Comparison of ENCODE assay signal across 9 cellular contexts in genomic region chr5:174723315-174723978, GRCh38. TPM values are rescaled to one million over a fixed set of nuclear protein-coding genes. Genes with fewer than 3 reads are reported as not detected.
DNase-seq lines count a peak whose midpoint lies in the region; ATAC-seq and TF ChIP-seq lines count a peak whose summit lies in the region.
"Had no signal": no experiment of that assay in that cellular context is flagged by ENCODE, and none has a peak within 500 bp of the region (broad histone marks: within the 10 kb centered on the region; RNA-seq: fewer than 3 reads in every experiment).

No MANE protein-coding gene starts in this region.

- H3K9me3 ChIP-seq in left ventricle myocardium inferior (replicated peaks), result no peaks in the 10 kb centered on the region
- no peaks in the 10 kb centered on the region for H3K9me3 ChIP-seq in naive thymus-derived CD4-positive, alpha-beta T cell (ENCODE audit: control insufficient read depth in 2 of 3, low read length in 3 of 3)
- H3K9me3 ChIP-seq in aorta (ENCODE audit: control insufficient read depth, low read length), result no peaks in the 10 kb centered on the region

- peaks cover 100% of the 10 kb centered on the region for H3K27me3 ChIP-seq in left ventricle myocardium inferior (ENCODE audit: low read depth)
- H3K27me3 ChIP-seq in naive thymus-derived CD4-positive, alpha-beta T cell (ENCODE audit: control insufficient read depth in 2 of 2, insufficient read depth in 2 of 2, low read length in 2 of 2), result peaks cover 0 to 27% of the 10 kb centered on the region in 2 donors
- peaks cover 0 to 3% of the 10 kb centered on the region in 2 donors for H3K27me3 ChIP-seq in aorta (ENCODE audit: control insufficient read depth in 1 of 2, insufficient read depth in 2 of 2, low read length in 1 of 2)

- CTCF ChIA-PET in naive thymus-derived CD4-positive, alpha-beta T cell (lab: Charles Lee), result no interaction called here

- POLR2A ChIA-PET in naive thymus-derived CD4-positive, alpha-beta T cell (lab: Charles Lee), result no interaction called here

- peaks cover 0 to 14% (median 0%) of the 10 kb centered on the region in 11 donors for H3K9me3 Mint-ChIP-seq in naive thymus-derived CD4-positive, alpha-beta T cell

- peaks cover 0 to 12% (median 3%) of the 10 kb centered on the region in 5 donors for H3K36me3 Mint-ChIP-seq in naive thymus-derived CD4-positive, alpha-beta T cell

- no peak for TF ChIP-seq CTCF in left ventricle myocardium inferior (IDR thresholded peaks at IDR 0.05; ENCODE audit: borderline replicate concordance)
- TF ChIP-seq CTCF in choroid plexus epithelial cell (conservative IDR thresholded peaks at IDR 0.05; ENCODE audit: low read depth, low read length), result no peak

- H3K27ac Mint-ChIP-seq in naive thymus-derived CD4-positive, alpha-beta T cell, result peak overlapping the region in 1 of 9 donors; percentile 79

- H3K27ac ChIP-seq in left ventricle myocardium inferior (replicated peaks) (no peak overlapping the region), aorta (ENCODE audit: low read depth in 1 of 2, low read length in 2 of 2) (no peak overlapping the region)
- H3K27ac ChIP-seq in naive thymus-derived CD4-positive, alpha-beta T cell (ENCODE audit: low read depth, low read length), result no peak overlapping the region

- peaks cover 28% of the 10 kb centered on the region for H3K4me1 ChIP-seq in left ventricle myocardium inferior
- no peaks in the 10 kb centered on the region for H3K4me1 ChIP-seq in naive thymus-derived CD4-positive, alpha-beta T cell (ENCODE audit: control insufficient read depth in 2 of 2, insufficient read depth in 2 of 2, low read length in 2 of 2)
- H3K4me1 ChIP-seq in aorta (ENCODE audit: control insufficient read depth in 1 of 2, insufficient read depth in 2 of 2, low read length in 2 of 2), result no peaks in the 10 kb centered on the region

- peaks cover 4 to 33% (median 16%) of the 10 kb centered on the region in 7 donors for H3K4me1 Mint-ChIP-seq in naive thymus-derived CD4-positive, alpha-beta T cell

- H3K4me3 ChIP-seq in left ventricle myocardium inferior (peak overlapping the region; percentile 82), choroid plexus epithelial cell (ENCODE audit: low read depth, low read length) (peak overlapping the region; percentile 59), aorta (ENCODE audit: low read length in 2 of 2) (peak overlapping the region; percentile 21 to 61)
- H3K4me3 ChIP-seq in naive thymus-derived CD4-positive, alpha-beta T cell (ENCODE audit: low read length), result no peak overlapping the region

- intact Hi-C loops in left ventricle myocardium inferior (cut with micrococcal nuclease), result no loop called here
- intact Hi-C loops in left ventricle myocardium superior (cut with micrococcal nuclease), result no loop called here
- intact Hi-C loops in naive thymus-derived CD4-positive, alpha-beta T cell (cut with micrococcal nuclease), result loop anchor here in 1 of 2 donors (5.0 kb wide), 1 partner anchor 1486 kb away; the partner anchor contains the start of gene NKX2-5
- intact Hi-C loops in aorta (cut with DNase I), result loop anchor here in 1 of 2 donors (10.0 kb wide), 1 partner anchor 169 kb away; no protein-coding TSS in a partner anchor

- H3K27me3 Mint-ChIP-seq in naive thymus-derived CD4-positive, alpha-beta T cell, result peaks cover 81 to 92% (median 84%) of the 10 kb centered on the region in 5 donors

- no peak for ATAC-seq in left ventricle myocardium superior
- no peak for ATAC-seq in naive thymus-derived CD4-positive, alpha-beta T cell
- ATAC-seq in aorta (ENCODE audit: low FRiP score), result no peak
- ATAC-seq in GM21576 (IDR thresholded peaks at IDR 0.05; ENCODE audit: unreplicated experiment), result no peak

- 14 to 22% methylated on average over 23 of the region's 23 CpGs for WGBS in aorta, 2 donors

- H3K4me3 Mint-ChIP-seq in naive thymus-derived CD4-positive, alpha-beta T cell, result peak overlapping the region; percentile 38 to 85 (median 71)

- no peaks in the 10 kb centered on the region for H3K36me3 ChIP-seq in left ventricle myocardium inferior
- H3K36me3 ChIP-seq in naive thymus-derived CD4-positive, alpha-beta T cell (ENCODE audit: control insufficient read depth in 2 of 3, insufficient read depth in 3 of 3, low read length in 3 of 3), result no peaks in the 10 kb centered on the region
- no peaks in the 10 kb centered on the region for H3K36me3 ChIP-seq in aorta (ENCODE audit: control insufficient read depth in 1 of 2, insufficient read depth in 2 of 2, low read length in 1 of 2)

- DNase-seq in left ventricle myocardium inferior (no peak), left ventricle myocardium superior (no peak), choroid plexus epithelial cell (ENCODE audit: low read depth) (no peak), aorta (no peak), NK-92 (lab: John Stamatoyannopoulos, UW; ENCODE audit: unreplicated experiment) (no peak), T-helper 9 cell (no peak)
- DNase-seq in naive thymus-derived CD4-positive, alpha-beta T cell, result no peak
- DNase-seq: OCI-M1 had no signal

RNA-seq across cellular contexts. Expression of gene MSX2, which starts 0.9 kb away (rescaled TPM):
- total RNA-seq in left ventricle myocardium inferior (2.3 TPM), left ventricle myocardium superior (1.9 TPM), aorta (1 to 10 TPM; 1.3 to 2.9 TPM)
- total RNA-seq in naive thymus-derived CD4-positive, alpha-beta T cell, result not detected
- polyA plus RNA-seq in naive thymus-derived CD4-positive, alpha-beta T cell, result not detected
- 1 to 10 TPM in 1 of 2 donors, under 1 TPM in 1; 0.82 to 1.0 TPM for polyA plus RNA-seq in aorta
